Comparison of ENCODE assay signal across 9 cellular contexts in the genomic region with DNA sequence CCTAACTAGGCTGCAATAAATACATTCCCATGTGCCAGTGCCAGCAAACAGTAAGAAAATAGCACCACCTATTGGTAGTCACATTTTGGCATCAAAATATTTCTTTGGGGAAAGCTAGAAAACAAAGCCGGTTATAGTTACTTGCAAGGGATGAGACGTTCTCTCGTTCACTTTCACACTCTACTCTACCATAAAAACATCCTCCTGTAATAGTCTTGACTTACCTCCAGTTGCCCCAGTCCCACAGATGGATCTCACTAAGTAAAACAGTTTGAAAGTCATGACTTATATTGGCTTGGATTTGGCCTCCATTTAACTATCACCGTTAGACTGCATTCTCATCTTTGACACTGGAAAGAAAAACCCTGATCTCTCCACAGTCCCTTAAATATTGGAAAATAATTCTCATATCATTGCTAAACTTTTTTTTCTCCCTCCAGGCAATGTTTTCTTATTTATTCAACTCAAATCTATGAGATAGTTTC. TPM values are rescaled to one million over a fixed set of nuclear protein-coding genes. Genes with fewer than 3 reads are reported as not detected.
DNase-seq lines count a peak whose midpoint lies in the region; ATAC-seq and TF ChIP-seq lines count a peak whose summit lies in the region.
"Had no signal": no experiment of that assay in that cellular context is flagged by ENCODE, and none has a peak within 500 bp of the region (broad histone marks: within the 10 kb centered on the region; RNA-seq: fewer than 3 reads in every experiment).

No MANE protein-coding gene starts in this region.

- H3K36me3 Mint-ChIP-seq in CD8-positive, alpha-beta T cell, result no peaks in the 10 kb centered on the region
- H3K36me3 Mint-ChIP-seq in brain, result no peaks in the 10 kb centered on the region
- H3K36me3 Mint-ChIP-seq: T-cell had no signal

- H3K4me1 Mint-ChIP-seq in CD8-positive, alpha-beta T cell (ENCODE audit: low read depth), result peaks cover 2% of the 10 kb centered on the region
- no peaks in the 10 kb centered on the region for H3K4me1 Mint-ChIP-seq in brain
- H3K4me1 Mint-ChIP-seq: T-cell had no signal

- no peaks in the 10 kb centered on the region for H3K36me3 ChIP-seq in CD8-positive, alpha-beta T cell (ENCODE audit: insufficient read depth, low read length)

- peak; percentile 71 for TF ChIP-seq CTCF in CD8-positive, alpha-beta T cell (IDR thresholded peaks at IDR 0.05)
- TF ChIP-seq CTCF in brain (conservative IDR thresholded peaks at IDR 0.05), result peak; percentile 79 to 89

- H3K27me3 Mint-ChIP-seq in CD8-positive, alpha-beta T cell (ENCODE audit: low read depth), result peaks cover 23% of the 10 kb centered on the region
- no peaks in the 10 kb centered on the region for H3K27me3 Mint-ChIP-seq in brain

- POLR2A ChIA-PET in CD8-positive, alpha-beta T cell (lab: Charles Lee), result no interaction called here

- intact Hi-C loops in CD8-positive, alpha-beta T cell (cut with DNase I, micrococcal nuclease), result loop anchor here (1.0 to 10.0 kb wide), 5 partner anchors 48 to 815 kb away; no protein-coding TSS in a partner anchor

- H3K9me3 Mint-ChIP-seq in CD8-positive, alpha-beta T cell, result no peaks in the 10 kb centered on the region
- peaks cover 0 to 6% (median 0%) of the 10 kb centered on the region in 5 experiments for H3K9me3 Mint-ChIP-seq in brain
- H3K9me3 Mint-ChIP-seq: T-cell had no signal

- no peak for ATAC-seq in CD8-positive, alpha-beta T cell
- peak; percentile 69 for ATAC-seq in GM18868 (IDR thresholded peaks at IDR 0.05; ENCODE audit: unreplicated experiment)
- ATAC-seq in GM18520 (IDR thresholded peaks at IDR 0.05; ENCODE audit: unreplicated experiment), result no peak
- ATAC-seq in HG02642 (IDR thresholded peaks at IDR 0.05; ENCODE audit: poor library complexity, unreplicated experiment), result no peak

- DNase-seq in CD8-positive, alpha-beta T cell, result no peak
- DNase-seq in NCI-H146 treated with DMSO at 0.1 percent for 48 hours (lab: John Stamatoyannopoulos, UW; ENCODE audit: unreplicated experiment), result peak; percentile 11
- DNase-seq in lung microvascular endothelial cell (ENCODE audit: low read depth in 2 of 2), result peak; percentile 12 to 34
- DNase-seq in GOT3 (lab: John Stamatoyannopoulos, UW), result no peak
- DNase-seq: T-cell had no signal

- CTCF ChIA-PET in CD8-positive, alpha-beta T cell (lab: Charles Lee), result interaction anchor here (0.8 to 3.9 kb wide), 19 partner anchors 10 to 820 kb away, joined by 3 to 31 read pairs (median 5); a partner anchor contains a TSS

- H3K27ac Mint-ChIP-seq in CD8-positive, alpha-beta T cell, result no peak overlapping the region
- no peak overlapping the region for H3K27ac Mint-ChIP-seq in brain
- H3K27ac Mint-ChIP-seq: T-cell had no signal

- H3K4me3 Mint-ChIP-seq in CD8-positive, alpha-beta T cell, result no peak overlapping the region
- H3K4me3 Mint-ChIP-seq in brain, result no peak overlapping the region
- H3K4me3 Mint-ChIP-seq: T-cell had no signal

- no peak overlapping the region for H3K27ac ChIP-seq in CD8-positive, alpha-beta T cell (ENCODE audit: low read depth, low read length)

- no peak overlapping the region for H3K4me3 ChIP-seq in CD8-positive, alpha-beta T cell (ENCODE audit: low read depth, low read length)

- no peaks in the 10 kb centered on the region for H3K4me1 ChIP-seq in CD8-positive, alpha-beta T cell (ENCODE audit: insufficient read depth, low read length)

- H3K27me3 ChIP-seq in CD8-positive, alpha-beta T cell (ENCODE audit: insufficient read depth, low read length), result no peaks in the 10 kb centered on the region

- H3K9me3 ChIP-seq in CD8-positive, alpha-beta T cell (ENCODE audit: low read length), result no peaks in the 10 kb centered on the region

RNA-seq across cellular contexts. Expression of a gene that starts 9.7 kb away (rescaled TPM):
- not detected for total RNA-seq in CD8-positive, alpha-beta T cell
- polyA plus RNA-seq in brain (ENCODE audit: insufficient read depth, low read depth, low replicate concordance), result not detected
- total RNA-seq in lung microvascular endothelial cell, result not detected in 2 replicates

Comparison
In these comparisons a context has a peak if more than half of its experiments do, and no peak if none do; other contexts are left out.
1. DNase-seq: peak in NCI-H146 treated with DMSO at 0.1 percent for 48 hours (single experiment) and lung microvascular endothelial cell (2 of 2); none in CD8-positive, alpha-beta T cell (0 of 7) and GOT3 (single experiment).